ENCODE assay signal across 34 cellular contexts in the genomic region with DNA sequence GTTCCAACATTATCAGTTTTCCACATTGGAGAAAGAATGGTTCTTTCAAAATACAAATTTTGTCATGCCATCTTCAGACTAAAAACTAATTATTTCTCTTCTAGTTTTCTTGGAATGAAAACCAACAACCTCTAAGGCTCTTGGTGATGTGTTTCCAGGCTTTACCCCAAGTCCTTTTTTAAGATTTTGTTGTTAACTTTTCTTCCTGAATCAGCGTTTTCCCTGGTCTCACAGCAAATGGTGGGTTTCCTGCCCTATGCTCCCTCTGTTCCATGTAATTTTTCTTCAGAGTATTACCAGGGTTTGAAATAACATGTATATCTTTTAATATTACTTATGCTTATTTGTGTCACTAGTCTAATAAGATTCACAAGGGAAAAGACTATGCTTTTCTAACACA.
"Had no signal": no experiment of that assay in that cellular context is flagged by ENCODE, and none has a peak within 500 bp of the region (broad histone marks: within the 10 kb centered on the region; RNA-seq: fewer than 3 reads in every experiment).

No MANE protein-coding gene starts in this region.

- H3K4me3 ChIP-seq: MG63 had no signal

- H3K9me3 ChIP-seq: MG63 had no signal

- H3K27me3 ChIP-seq: MG63 had no signal

- H3K36me3 ChIP-seq: MG63 had no signal

- DNase-seq: Kasumi-1, MG63, MM.1S, MV-4-11, NCI-H1048, NCI-H1092, NCI-H1092 treated with DMSO at 0.1 percent for 48 hours, NCI-H1105, NCI-H1105 treated with DMSO at 0.1 percent for 48 hours, NCI-H1417, NCI-H1417 treated with DMSO at 0.1 percent for 48 hours, NCI-H1436, NCI-H1436 treated with DMSO at 0.1 percent for 48 hours, NCI-H146, NCI-H1694, NCI-H1694 treated with DMSO at 0.1 percent for 48 hours, NCI-H187, NCI-H187 treated with DMSO at 0.1 percent for 48 hours, NCI-H1930, NCI-H2029, NCI-H2081, NCI-H2081 treated with DMSO at 0.1 percent for 48 hours, NCI-H2107, NCI-H2171, NCI-H2171 treated with DMSO at 0.1 percent for 48 hours, NCI-H2227 treated with DMSO at 0.1 percent for 48 hours, NCI-H226, NCI-H345, NCI-H446, NCI-H446 treated with DMSO at 0.1 percent for 48 hours, NCI-H510A, NCI-H510A treated with DMSO at 0.1 percent for 48 hours, NCI-H524, NCI-H524 treated with DMSO at 0.1 percent for 48 hours had no signal
